1 cellular context compared by ENCODE assay signal in genomic region chr9:21381752-21382339, GRCh38.
TF ChIP-seq lines count a peak whose summit lies in the region.

No MANE protein-coding gene starts in this region.

TF ChIP-seq in GM12878, 131 proteins besides CTCF, POLR2A, EP300 and RAD21 (continues in another document):
- TF ChIP-seq CBFB (IDR thresholded peaks at IDR 0.05; ENCODE audit: low read depth): peak; percentile 78
- no peak for TF ChIP-seq HDAC2 (IDR thresholded peaks at IDR 0.05)
- no peak for TF ChIP-seq EGR1 (IDR thresholded peaks at IDR 0.05; ENCODE audit: borderline replicate concordance in 1 of 2, low read depth in 2 of 2, low read length in 2 of 2)
- TF ChIP-seq ESRRA (IDR thresholded peaks at IDR 0.05; ENCODE audit: low read length): no peak
- peak; percentile 78 for TF ChIP-seq SMAD1 (IDR thresholded peaks at IDR 0.05; ENCODE audit: low read depth, partially characterized antibody)
- no peak for TF ChIP-seq STAT1 (conservative IDR thresholded peaks at IDR 0.05)
- TF ChIP-seq IRF4 (IDR thresholded peaks at IDR 0.05; ENCODE audit: low read depth, low read length): peak; percentile 68
- peak; percentile 90 for TF ChIP-seq EED (IDR thresholded peaks at IDR 0.05; ENCODE audit: low read depth)
- TF ChIP-seq RBBP5 (conservative IDR thresholded peaks at IDR 0.05): no peak
- TF ChIP-seq SRF (IDR thresholded peaks at IDR 0.05; ENCODE audit: low read depth in 2 of 2, low read length in 2 of 2): 0 out of 4 replicates have a peak, but pooled peaks of 1 of the 2 experiments have one; percentile 24
- TF ChIP-seq REST (IDR thresholded peaks at IDR 0.05; ENCODE audit: low read depth, low read length): no peak
- TF ChIP-seq BRCA1 (IDR thresholded peaks at IDR 0.05; ENCODE audit: low read depth, low read length): no peak
- TF ChIP-seq SMARCA5 (IDR thresholded peaks at IDR 0.05): 0 out of 2 replicates have a peak, but pooled peaks have one; percentile 10
- peak; percentile 98 for TF ChIP-seq SPI1 (IDR thresholded peaks at IDR 0.05; ENCODE audit: borderline replicate concordance, insufficient read depth, low read depth, low read length)
- peak; percentile 76; the same call in 1 of the 2 replicates for TF ChIP-seq TCF12 (IDR thresholded peaks at IDR 0.05; ENCODE audit: low read depth, low read length)
- TF ChIP-seq SMAD5 (IDR thresholded peaks at IDR 0.05; ENCODE audit: low read depth): no peak
- TF ChIP-seq PAX5 (IDR thresholded peaks at IDR 0.05; ENCODE audit: borderline replicate concordance, low read depth, low read length): 0 out of 2 replicates have a peak, but pooled peaks have one; percentile 52
- no peak for TF ChIP-seq HSF1 (IDR thresholded peaks at IDR 0.05; ENCODE audit: low read depth, low read length)
- no peak for TF ChIP-seq HDGF (IDR thresholded peaks at IDR 0.05)
- no peak for TF ChIP-seq NR2C1 (IDR thresholded peaks at IDR 0.05)
- no peak for TF ChIP-seq E4F1 (IDR thresholded peaks at IDR 0.05; ENCODE audit: borderline replicate concordance, partially characterized antibody)
- TF ChIP-seq ZNF207 (IDR thresholded peaks at IDR 0.05; ENCODE audit: borderline replicate concordance): peak; percentile 40; the same call in 1 of the 2 replicates
- TF ChIP-seq ATF2 (IDR thresholded peaks at IDR 0.05; ENCODE audit: low read length): peak; percentile 97
- TF ChIP-seq RCOR1 (conservative IDR thresholded peaks at IDR 0.05; ENCODE audit: low read depth, low read length): no peak
- TF ChIP-seq NBN (IDR thresholded peaks at IDR 0.05): peak; percentile 95; the same call in 1 of the 2 replicates
- TF ChIP-seq ATF7 (IDR thresholded peaks at IDR 0.05; ENCODE audit: low read depth): peak; percentile 98
- peak; percentile 62 for TF ChIP-seq KLF5 (IDR thresholded peaks at IDR 0.05; ENCODE audit: partially characterized antibody)
- TF ChIP-seq CEBPB (IDR thresholded peaks at IDR 0.05; ENCODE audit: borderline replicate concordance in 1 of 2, low read depth in 2 of 2, low read length in 2 of 2): peak in 1 of 2 experiments; percentile 90; a peak in 1 of 4 replicates
- TF ChIP-seq NKRF (conservative IDR thresholded peaks at IDR 0.05): no peak
- no peak for TF ChIP-seq ZZZ3 (IDR thresholded peaks at IDR 0.05; ENCODE audit: control insufficient read depth, insufficient read length, low read depth)
- no peak for TF ChIP-seq USF2 (IDR thresholded peaks at IDR 0.05; ENCODE audit: borderline replicate concordance, low read depth, low read length)
- no peak for TF ChIP-seq ZNF384 (IDR thresholded peaks at IDR 0.05; ENCODE audit: borderline replicate concordance, low read depth, low read length)
- peak; percentile 94 for TF ChIP-seq YBX1 (IDR thresholded peaks at IDR 0.05)
- no peak for TF ChIP-seq FOS (IDR thresholded peaks at IDR 0.05; ENCODE audit: borderline replicate concordance, extremely low read depth, insufficient read length)
- no peak for TF ChIP-seq IRF3 (IDR thresholded peaks at IDR 0.05)
- TF ChIP-seq POLR2AphosphoS2 (IDR thresholded peaks at IDR 0.05; ENCODE audit: low read depth, low read length): no peak
- TF ChIP-seq IKZF1 (conservative IDR thresholded peaks at IDR 0.05): peak; percentile 98
- TF ChIP-seq JUNB (IDR thresholded peaks at IDR 0.05): peak; percentile 96
- TF ChIP-seq ZNF622 (IDR thresholded peaks at IDR 0.05): no peak
- no peak for TF ChIP-seq USF1 (IDR thresholded peaks at IDR 0.05; ENCODE audit: borderline replicate concordance, extremely low read length, insufficient read depth, low read depth, low read length)
- no peak for TF ChIP-seq NR2C2 (IDR thresholded peaks at IDR 0.05; ENCODE audit: borderline replicate concordance, control insufficient read depth, insufficient read length, low read depth)
- TF ChIP-seq TCF3 (IDR thresholded peaks at IDR 0.05; ENCODE audit: borderline replicate concordance, insufficient read depth, low read depth, low read length): no peak
- TF ChIP-seq MTA2 (IDR thresholded peaks at IDR 0.05; ENCODE audit: low read depth): peak; percentile 92
- TF ChIP-seq RFX5 (IDR thresholded peaks at IDR 0.05; ENCODE audit: low read depth, low read length): 0 out of 2 replicates have a peak, but pooled peaks have one; percentile 20
- TF ChIP-seq MXI1 (IDR thresholded peaks at IDR 0.05; ENCODE audit: low read depth, low read length): peak; percentile 93
- no peak for TF ChIP-seq SIX5 (IDR thresholded peaks at IDR 0.05; ENCODE audit: low read depth, low read length, severe bottlenecking)
- peak; percentile 77 for TF ChIP-seq RELA (IDR thresholded peaks at IDR 0.05; ENCODE audit: borderline replicate concordance, partially characterized antibody)
- peak; percentile 92 for TF ChIP-seq TBL1XR1 (IDR thresholded peaks at IDR 0.05; ENCODE audit: low read depth, low read length)
- TF ChIP-seq SREBF1 (IDR thresholded peaks at IDR 0.05; ENCODE audit: low read length): no peak
- peak; percentile 80; the same call in 1 of the 2 replicates for TF ChIP-seq BACH1 (IDR thresholded peaks at IDR 0.05; ENCODE audit: borderline replicate concordance)
- TF ChIP-seq SUZ12 (IDR thresholded peaks at IDR 0.05; ENCODE audit: unreplicated experiment): no peak
- no peak for TF ChIP-seq NRF1 (conservative IDR thresholded peaks at IDR 0.05; ENCODE audit: low read depth, low read length)
- TF ChIP-seq BHLHE40 (IDR thresholded peaks at IDR 0.05; ENCODE audit: borderline replicate concordance in 1 of 2, low read depth in 2 of 2, low read length in 1 of 2): peak; percentile 75 to 86
- TF ChIP-seq BCL11A (IDR thresholded peaks at IDR 0.05; ENCODE audit: low read depth, low read length): peak; percentile 85
- peak; percentile 77 for TF ChIP-seq MYB (IDR thresholded peaks at IDR 0.05; ENCODE audit: borderline replicate concordance, low read depth, low read length)
- 0 out of 2 replicates have a peak, but pooled peaks have one; percentile 53 for TF ChIP-seq SIN3A (IDR thresholded peaks at IDR 0.05; ENCODE audit: low read depth, low read length)
- TF ChIP-seq WRNIP1 (IDR thresholded peaks at IDR 0.05; ENCODE audit: borderline replicate concordance, low read depth, low read length): 0 out of 2 replicates have a peak, but pooled peaks have one; percentile 95
- TF ChIP-seq CREM (IDR thresholded peaks at IDR 0.05; ENCODE audit: low read depth): peak; percentile 80
- TF ChIP-seq KAT2A (conservative IDR thresholded peaks at IDR 0.05; ENCODE audit: control insufficient read depth, low read depth, low read length): no peak
- peak; percentile 81 for TF ChIP-seq ZNF24 (IDR thresholded peaks at IDR 0.05)
- TF ChIP-seq CHD1 (IDR thresholded peaks at IDR 0.05; ENCODE audit: low read depth, low read length): no peak
- TF ChIP-seq FOXM1 (IDR thresholded peaks at IDR 0.05; ENCODE audit: low read depth, low read length): peak; percentile 86
- no peak for TF ChIP-seq ASH2L (IDR thresholded peaks at IDR 0.05; ENCODE audit: borderline replicate concordance, low read depth)
